Comparison of ENCODE assay signal across 9 cellular contexts in the genomic region with DNA sequence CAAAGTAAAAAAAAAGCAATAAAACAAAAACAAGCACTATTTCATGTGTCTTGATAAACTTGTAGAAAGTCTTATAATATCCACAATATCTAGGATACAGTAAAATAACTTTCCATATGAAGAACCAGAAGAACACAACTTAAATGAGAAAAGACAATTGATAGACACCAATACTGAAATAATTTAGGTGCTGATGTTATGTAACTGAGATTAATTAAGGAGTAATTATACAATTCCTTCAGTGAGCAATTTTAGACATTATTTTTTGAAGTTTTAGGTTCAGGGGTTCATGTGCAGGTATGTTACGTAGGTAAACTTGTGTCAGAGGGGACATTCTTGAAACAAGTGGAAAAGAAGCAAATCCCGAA.
A peak's percentile ranks its signal among the peaks of the same experiment; 100 is the strongest.
DNase-seq lines count a peak whose midpoint lies in the region; ATAC-seq and TF ChIP-seq lines count a peak whose summit lies in the region.
"Had no signal": no experiment of that assay in that cellular context is flagged by ENCODE, and none has a peak within 500 bp of the region (broad histone marks: within the 10 kb centered on the region; RNA-seq: fewer than 3 reads in every experiment).

No MANE protein-coding gene starts in this region.

- no peaks in the 10 kb centered on the region for H3K9me3 Mint-ChIP-seq in naive B cell

- H3K36me3 Mint-ChIP-seq in naive B cell: no peaks in the 10 kb centered on the region

- H3K27ac Mint-ChIP-seq in naive B cell: peak overlapping the region; percentile 94 to 98 (median 97)

- no peak overlapping the region for H3K4me3 ChIP-seq in BLaER1
- no peak overlapping the region for H3K4me3 ChIP-seq in Karpas-422 (ENCODE audit: low read length)
- no peak overlapping the region for H3K4me3 ChIP-seq in SU-DHL-6 (ENCODE audit: insufficient read depth, low read length, poor library complexity, severe bottlenecking)

- intact Hi-C loops in posterior cingulate gyrus (cut with DNase I): no loop called here

- H3F3A ChIP-seq in SU-DHL-6 (ENCODE audit: insufficient read depth): no peaks in the 10 kb centered on the region

- peak overlapping the region in 5 of 8 donors; percentile 52 to 78 (median 74) for H3K4me3 Mint-ChIP-seq in naive B cell

- H3K9ac ChIP-seq in BLaER1: no peak overlapping the region
- H3K9ac ChIP-seq in Karpas-422 (ENCODE audit: low read length): peak overlapping the region; percentile 7; the same call in 1 of the 2 replicates
- H3K9ac ChIP-seq in SU-DHL-6 (ENCODE audit: low read length): no peak overlapping the region

- H3K9me2 ChIP-seq in Karpas-422 (replicated peaks; ENCODE audit: insufficient read depth, low read length) (no peaks in the 10 kb centered on the region), SU-DHL-6 (replicated peaks; ENCODE audit: insufficient read depth, low read length) (no peaks in the 10 kb centered on the region)

- no peaks in the 10 kb centered on the region for H3K36me3 ChIP-seq in BLaER1
- H3K36me3 ChIP-seq in Karpas-422 (ENCODE audit: insufficient read depth, low read length): no peaks in the 10 kb centered on the region
- no peaks in the 10 kb centered on the region for H3K36me3 ChIP-seq in SU-DHL-6 (ENCODE audit: low read length)

- peaks cover 40 to 61% (median 60%) of the 10 kb centered on the region in 3 donors for H3K4me1 Mint-ChIP-seq in naive B cell

- H3K27me3 Mint-ChIP-seq in naive B cell: no peaks in the 10 kb centered on the region

- no peak overlapping the region for H3K27ac ChIP-seq in BLaER1
- H3K27ac ChIP-seq in Karpas-422 (ENCODE audit: low read length): peak overlapping the region; percentile 76
- H3K27ac ChIP-seq in SU-DHL-6 (ENCODE audit: low read depth, low read length): peak overlapping the region; percentile 73; the same call in 1 of the 2 replicates

- DNase-seq in Karpas-422 (no peak), naive B cell (no peak), NCI-H187 (lab: John Stamatoyannopoulos, UW) (no peak), NCI-H1694 (lab: John Stamatoyannopoulos, UW) (no peak), posterior cingulate gyrus (no peak)
- DNase-seq: NCI-H226, Right ventricle myocardium superior had no signal

- no peaks in the 10 kb centered on the region for H3K9me3 ChIP-seq in BLaER1
- H3K9me3 ChIP-seq in Karpas-422 (ENCODE audit: low read length): no peaks in the 10 kb centered on the region
- no peaks in the 10 kb centered on the region for H3K9me3 ChIP-seq in SU-DHL-6 (ENCODE audit: insufficient read depth, low read length)

- H3K79me2 ChIP-seq in Karpas-422 (ENCODE audit: low read length): no peaks in the 10 kb centered on the region
- no peaks in the 10 kb centered on the region for H3K79me2 ChIP-seq in SU-DHL-6 (ENCODE audit: insufficient read depth, low read length)

- H4K20me1 ChIP-seq in BLaER1 (no peaks in the 10 kb centered on the region), Karpas-422 (ENCODE audit: insufficient read depth, low read depth, low read length) (no peaks in the 10 kb centered on the region), SU-DHL-6 (ENCODE audit: low read depth, low read length) (no peaks in the 10 kb centered on the region)

- H3K4me2 ChIP-seq in BLaER1 (0 out of 2 replicates have a peak overlapping the region, but pooled peaks have one; percentile 70), Karpas-422 (ENCODE audit: low read depth, low read length, poor library complexity, severe bottlenecking) (peak overlapping the region; percentile 66), SU-DHL-6 (ENCODE audit: low read depth, low read length, poor library complexity, severe bottlenecking) (peak overlapping the region; percentile 42)

- H3K4me1 ChIP-seq in BLaER1: peaks cover 32% of the 10 kb centered on the region
- H3K4me1 ChIP-seq in Karpas-422 (ENCODE audit: low read length): peaks cover 55% of the 10 kb centered on the region

- ATAC-seq in naive B cell (ENCODE audit: low read depth in 2 of 2): no peak

- no peak for TF ChIP-seq CTCF in SU-DHL-6 (IDR thresholded peaks at IDR 0.05; ENCODE audit: insufficient read depth, low read length, poor library complexity, severe bottlenecking)

- no peak overlapping the region for H2AFZ ChIP-seq in Karpas-422 (ENCODE audit: low read length)
- no peak overlapping the region for H2AFZ ChIP-seq in SU-DHL-6 (ENCODE audit: low read depth, low read length, severe bottlenecking)

- no peaks in the 10 kb centered on the region for H3K27me3 ChIP-seq in BLaER1
- no peaks in the 10 kb centered on the region for H3K27me3 ChIP-seq in Karpas-422 (ENCODE audit: low read length)
- H3K27me3 ChIP-seq in SU-DHL-6 (ENCODE audit: low read length): no peaks in the 10 kb centered on the region
